ENCODE assay signal across 8 cellular contexts in genomic region chr11:58905716-58906547, GRCh38. TPM values are rescaled to one million over a fixed set of nuclear protein-coding genes. Genes with fewer than 3 reads are reported as not detected.
DNase-seq lines count a peak whose midpoint lies in the region; ATAC-seq, FAIRE-seq and TF ChIP-seq lines count a peak whose summit lies in the region.

No MANE protein-coding gene starts in this region.

- no peak for FAIRE-seq in GM12891 (lab: Jason Lieb, UNC)

- no peaks in the 10 kb centered on the region for H3K4me1 ChIP-seq in aorta (ENCODE audit: control insufficient read depth in 1 of 2, insufficient read depth in 2 of 2, low read length in 2 of 2)

- no peak for TF ChIP-seq CTCF in lower leg skin (IDR thresholded peaks at IDR 0.05)

- H3K36me3 ChIP-seq in aorta (ENCODE audit: control insufficient read depth in 1 of 2, insufficient read depth in 2 of 2, low read length in 1 of 2), result no peaks in the 10 kb centered on the region

- peak; percentile 67 for ATAC-seq in aorta (ENCODE audit: low FRiP score)

- peak; percentile 89 for DNase-seq in COR-L47 (lab: John Stamatoyannopoulos, UW)
- peak; percentile 82 to 94 for DNase-seq in NCI-H2081 (lab: John Stamatoyannopoulos, UW)
- peak; percentile 41 to 65 for DNase-seq in dermis microvascular lymphatic vessel endothelial cell (ENCODE audit: low read depth in 2 of 2)
- DNase-seq in lower leg skin (ENCODE audit: low spot score in 2 of 2), result peak; percentile 45 to 87
- peak in 1 of 2 donors; percentile 55 for DNase-seq in aorta
- no peak for DNase-seq in GM12891 (ENCODE audit: insufficient read length, low spot score)
- DNase-seq in stimulated activated CD4-positive, alpha-beta T cell treated with anti-CD3 and anti-CD28 coated beads, Interleukin-4, amount 100 ng/mL, for 1 hour, result no peak
- no peak for DNase-seq in OCI-M2 (lab: John Stamatoyannopoulos, UW; ENCODE audit: unreplicated experiment)

- WGBS in lower leg skin, 2 donors, result 7 to 10% methylated on average over 27 to 34 of the region's 34 CpGs
- WGBS in aorta, 2 donors, result 7 to 8% methylated on average over 30 to 34 of the region's 34 CpGs

- intact Hi-C loops in lower leg skin (cut with DNase I; ENCODE audit: low total_unique reads) (no loop called here), aorta (cut with DNase I) (no loop called here)

- no peak overlapping the region for H3K27ac ChIP-seq in aorta (ENCODE audit: low read depth in 1 of 2, low read length in 2 of 2)

- H3K4me3 ChIP-seq in lower leg skin (ENCODE audit: low read depth, poor library complexity, severe bottlenecking) (no peak overlapping the region), aorta (ENCODE audit: low read length in 2 of 2) (no peak overlapping the region)

- peaks cover 2% of the 10 kb centered on the region for H3K9me3 ChIP-seq in aorta (ENCODE audit: control insufficient read depth, low read length)

- peaks cover 0 to 4% of the 10 kb centered on the region in 2 donors for H3K27me3 ChIP-seq in aorta (ENCODE audit: control insufficient read depth in 1 of 2, insufficient read depth in 2 of 2, low read length in 1 of 2)

- no peak for TF ChIP-seq POLR2A in lower leg skin (IDR thresholded peaks at IDR 0.05)
- TF ChIP-seq POLR2A in GM12891 (IDR thresholded peaks at IDR 0.05; ENCODE audit: low read depth, low read length), result no peak

TF ChIP-seq in GM12891, 5 proteins besides CTCF, POLR2A, EP300 and RAD21:
- TF ChIP-seq POLR2AphosphoS5 (IDR thresholded peaks at IDR 0.05; ENCODE audit: low read depth, low read length), result no peak
- no peak for TF ChIP-seq PAX5 (IDR thresholded peaks at IDR 0.05; ENCODE audit: insufficient read depth, low read length, severe bottlenecking)
- TF ChIP-seq SPI1 (IDR thresholded peaks at IDR 0.05; ENCODE audit: low read depth, low read length), result no peak
- no peak for TF ChIP-seq TAF1 (IDR thresholded peaks at IDR 0.05; ENCODE audit: low read depth, low read length)
- no peak for TF ChIP-seq POU2F2 (IDR thresholded peaks at IDR 0.05; ENCODE audit: low read depth, low read length)

RNA-seq across cellular contexts. Expression of gene GLYATL1, which starts 33.4 kb away (rescaled TPM):
- total RNA-seq in dermis microvascular lymphatic vessel endothelial cell (under 0.01 TPM in 1 of 2 replicates, not detected in the other), lower leg skin (1 to 10 TPM in 2 of 4 donors, under 1 TPM in 2; 0.30 to 6.8 (median 2.3) TPM), aorta (not detected)
- polyA plus RNA-seq in aorta, result not detected
- polyA plus RNA-seq in GM12891 (2012; ENCODE audit: low read depth, missing spikeins), result not detected

Comparison
In these comparisons a context has a peak if more than half of its experiments do, and no peak if none do; other contexts are left out.
1. DNase-seq: peak in COR-L47 (single experiment), NCI-H2081 (2 of 2), dermis microvascular lymphatic vessel endothelial cell (2 of 2) and lower leg skin (2 of 2); none in GM12891 (single experiment), stimulated activated CD4-positive, alpha-beta T cell treated with anti-CD3 and anti-CD28 coated beads, Interleukin-4, amount 100 ng/mL, for 1 hour (single experiment) and OCI-M2 (single experiment).